ENCODE assay signal across 8 cellular contexts in genomic region chr15:98085003-98085639, GRCh38.
DNase-seq lines count a peak whose midpoint lies in the region; ATAC-seq, FAIRE-seq and TF ChIP-seq lines count a peak whose summit lies in the region.

No MANE protein-coding gene starts in this region.

- H3K36me3 ChIP-seq in DND-41 (ENCODE audit: insufficient read depth, low read length) (no peaks in the 10 kb centered on the region), GM12878 (ENCODE audit: control insufficient read depth in 2 of 2, insufficient read depth in 2 of 2, low read length in 1 of 2) (no peaks in the 10 kb centered on the region), thyroid gland (no peaks in the 10 kb centered on the region)

- H4K20me1 ChIP-seq in DND-41 (ENCODE audit: insufficient read depth, low read length) = no peaks in the 10 kb centered on the region
- H4K20me1 ChIP-seq in GM12878 (ENCODE audit: control insufficient read depth, insufficient read depth) = no peaks in the 10 kb centered on the region

- peak; percentile 84 for TF ChIP-seq CTCF in DND-41 (IDR thresholded peaks at IDR 0.05; ENCODE audit: borderline replicate concordance, extremely low read depth, low read length, poor library complexity, severe bottlenecking)
- TF ChIP-seq CTCF in GM12878 (IDR thresholded peaks at IDR 0.05 in 2 of 3, conservative IDR thresholded peaks at IDR 0.05 in 1 of 3; ENCODE audit: control insufficient read depth in 2 of 3, extremely low read depth in 1 of 3, insufficient read depth in 1 of 3, low read depth in 3 of 3, low read length in 3 of 3) = peak; percentile 45 to 50 (median 45); a peak in 5 of 6 replicates
- TF ChIP-seq CTCF in thyroid gland (IDR thresholded peaks at IDR 0.05) = peak in 5 of 6 experiments; percentile 20 to 76 (median 59)

- H2AFZ ChIP-seq in DND-41 (ENCODE audit: low read depth, low read length) = peak overlapping the region; percentile 53
- H2AFZ ChIP-seq in GM12878 (ENCODE audit: control insufficient read depth, low read depth, low read length) = no peak overlapping the region

- H3K4me1 ChIP-seq in DND-41 (ENCODE audit: insufficient read depth, low read length) (peaks cover 13% of the 10 kb centered on the region), GM12878 (ENCODE audit: control insufficient read depth, insufficient read depth, low read length) (no peaks in the 10 kb centered on the region), thyroid gland (peaks cover 3 to 11% of the 10 kb centered on the region in 2 donors)

- no peaks in the 10 kb centered on the region for H3K79me2 ChIP-seq in DND-41 (ENCODE audit: insufficient read depth, low read length)
- no peaks in the 10 kb centered on the region for H3K79me2 ChIP-seq in GM12878 (ENCODE audit: control insufficient read depth, insufficient read depth, low read length)

- no peak for FAIRE-seq in GM12878 (lab: Jason Lieb, UNC)

- intact Hi-C loops in GM12878 (cut with micrococcal nuclease; ENCODE audit: unreplicated experiment) (loop anchor here (1.0 kb wide), 1 partner anchor 176 kb away; no protein-coding TSS in a partner anchor), thyroid gland (cut with DNase I) (no loop called here)

- no peak overlapping the region for H3K4me3 ChIP-seq in DND-41 (ENCODE audit: low read depth in 1 of 2, low read length in 2 of 2)
- H3K4me3 ChIP-seq in GM12878 = no peak overlapping the region
- no peak overlapping the region for H3K4me3 ChIP-seq in thyroid gland (replicated peaks in 1 of 3)

- WGBS in GM12878 (ENCODE audit: insufficient coverage, insufficient replicate concordance, low lambda C conversion rate, missing lambda C conversion rate) = 6% methylated on average over 2 of the region's 2 CpGs
- WGBS in thyroid gland, 2 donors = 3 to 4% methylated on average over 2 of the region's 2 CpGs

- SMC1A ChIA-PET in GM12878 (lab: Charles Lee; ENCODE audit: uncharacterized antibody, unreplicated experiment) = no interaction called here

- H3K4me2 ChIP-seq in DND-41 (ENCODE audit: insufficient read depth, low read length) (no peak overlapping the region), GM12878 (ENCODE audit: control insufficient read depth, insufficient read depth) (no peak overlapping the region)

- no peak for TF ChIP-seq RAD21 in GM12878 (IDR thresholded peaks at IDR 0.05; ENCODE audit: insufficient read depth, low read depth, low read length)

- no peak overlapping the region; the same call in 1 of the 2 replicates for H3K9ac ChIP-seq in DND-41 (ENCODE audit: low read depth, low read length)
- H3K9ac ChIP-seq in GM12878 (ENCODE audit: control insufficient read depth, insufficient read depth, low read length) = no peak overlapping the region

- in situ Hi-C loops in GM12878 (cut with MboI) = no loop called here

- POLR2A ChIA-PET in GM12878 (lab: Charles Lee) = no interaction called here

- DNase-seq in DND-41 (peak; percentile 70), NOMO-1 treated with DMSO at 0.1 percent for 48 hours (lab: John Stamatoyannopoulos, UW; ENCODE audit: unreplicated experiment) (peak; percentile 69), GM12878 (ENCODE audit: low read depth, low spot score) (no peak), kidney glomerular epithelial cell (lab: John Stamatoyannopoulos, UW) (peak; percentile 46), thyroid gland (peak; percentile 50 to 62)

- TF ChIP-seq POLR2A in GM12878 (IDR thresholded peaks at IDR 0.05; ENCODE audit: low read depth, low read length) (no peak), thyroid gland (IDR thresholded peaks at IDR 0.05) (no peak)

- H3K9me3 ChIP-seq in DND-41 (ENCODE audit: insufficient read depth, low read length, severe bottlenecking) (peaks cover 6% of the 10 kb centered on the region), GM12878 (replicated peaks; ENCODE audit: control insufficient read depth, insufficient read depth, low read length) (no peaks in the 10 kb centered on the region), thyroid gland (no peaks in the 10 kb centered on the region)

- BruUV-seq in GM12878 (replicated peaks; lab: Mats Ljungman, UMichigan) = no TSS peak

- CTCF ChIA-PET in GM12878 (lab: Yijun Ruan, JAX) = interaction anchor here (1.0 kb wide), 1 partner anchor 177 kb away, joined by 3 read pairs; no protein-coding TSS in a partner anchor

- H3K27ac ChIP-seq in DND-41 (ENCODE audit: low read length) = peak overlapping the region; percentile 73
- no peak overlapping the region for H3K27ac ChIP-seq in GM12878 (ENCODE audit: control insufficient read depth, insufficient read depth)
- H3K27ac ChIP-seq in thyroid gland = no peak overlapping the region

- no peaks in the 10 kb centered on the region for H3K27me3 ChIP-seq in DND-41 (ENCODE audit: insufficient read depth, low read length, poor library complexity)
- no peaks in the 10 kb centered on the region for H3K27me3 ChIP-seq in GM12878 (replicated peaks in 1 of 2; ENCODE audit: control insufficient read depth in 2 of 2, insufficient read depth in 2 of 2, low read length in 1 of 2)
- no peaks in the 10 kb centered on the region for H3K27me3 ChIP-seq in thyroid gland

- RAD21 ChIA-PET in GM12878 (lab: Charles Lee; ENCODE audit: unreplicated experiment) = no interaction called here

- no peak for TF ChIP-seq EP300 in GM12878 (IDR thresholded peaks at IDR 0.05; ENCODE audit: borderline replicate concordance in 1 of 2, control insufficient read depth in 1 of 2, low read depth in 2 of 2, low read length in 2 of 2)

- ATAC-seq in DND-41 (ENCODE audit: insufficient read depth, low read depth) = peak; percentile 48; the same call in 2 of the 3 replicates
- peak; percentile 52 for ATAC-seq in HG02885 (IDR thresholded peaks at IDR 0.05; ENCODE audit: poor library complexity, unreplicated experiment)
- ATAC-seq in GM12878 = no peak
- ATAC-seq in esophagus mucosa = no peak
- ATAC-seq in GM19023 (IDR thresholded peaks at IDR 0.05; ENCODE audit: unreplicated experiment) = no peak

TF ChIP-seq in GM12878, 131 proteins besides CTCF, POLR2A, EP300 and RAD21:
- TF ChIP-seq SMC3 (IDR thresholded peaks at IDR 0.05; ENCODE audit: borderline replicate concordance, low read length) (peak; percentile 39; the same call in 1 of the 2 replicates), PKNOX1 (IDR thresholded peaks at IDR 0.05) (no peak)

Comparison
In these comparisons a context has a peak if more than half of its experiments do, and no peak if none do; other contexts are left out.
1. ATAC-seq: peak in DND-41 (single experiment) and HG02885 (single experiment); none in GM12878 (single experiment), esophagus mucosa (single experiment) and GM19023 (single experiment).
2. Peak in every context shown above with its lines, with median percentiles within 50 percentile points of each other: CTCF ChIP-seq.